1 cellular context compared by ENCODE assay signal in the genomic region with DNA sequence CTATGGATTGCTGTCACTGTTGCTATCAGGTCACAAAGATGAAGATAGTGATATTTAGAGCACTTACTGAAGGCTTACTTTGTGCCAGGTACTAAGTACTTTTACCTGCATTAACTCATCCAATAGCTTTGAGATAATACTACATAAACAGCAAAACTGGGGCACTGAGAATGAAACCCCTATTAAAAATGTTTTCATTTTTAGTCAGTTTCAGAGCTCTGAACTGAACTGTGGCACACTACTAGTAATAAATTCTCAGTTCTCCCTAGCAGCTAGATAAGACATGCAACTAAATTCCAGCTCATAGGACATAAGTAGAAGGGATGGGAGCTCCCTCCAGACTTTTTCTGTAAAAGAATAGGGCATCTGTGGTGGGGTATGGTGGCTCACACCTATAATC.
A peak's percentile ranks its signal among the peaks of the same experiment; 100 is the strongest.
TF ChIP-seq lines count a peak whose summit lies in the region.

No MANE protein-coding gene starts in this region.

TF ChIP-seq in GM12878, 131 proteins besides CTCF, POLR2A, EP300 and RAD21 (continued from another document):
- TF ChIP-seq, protein P1, sequence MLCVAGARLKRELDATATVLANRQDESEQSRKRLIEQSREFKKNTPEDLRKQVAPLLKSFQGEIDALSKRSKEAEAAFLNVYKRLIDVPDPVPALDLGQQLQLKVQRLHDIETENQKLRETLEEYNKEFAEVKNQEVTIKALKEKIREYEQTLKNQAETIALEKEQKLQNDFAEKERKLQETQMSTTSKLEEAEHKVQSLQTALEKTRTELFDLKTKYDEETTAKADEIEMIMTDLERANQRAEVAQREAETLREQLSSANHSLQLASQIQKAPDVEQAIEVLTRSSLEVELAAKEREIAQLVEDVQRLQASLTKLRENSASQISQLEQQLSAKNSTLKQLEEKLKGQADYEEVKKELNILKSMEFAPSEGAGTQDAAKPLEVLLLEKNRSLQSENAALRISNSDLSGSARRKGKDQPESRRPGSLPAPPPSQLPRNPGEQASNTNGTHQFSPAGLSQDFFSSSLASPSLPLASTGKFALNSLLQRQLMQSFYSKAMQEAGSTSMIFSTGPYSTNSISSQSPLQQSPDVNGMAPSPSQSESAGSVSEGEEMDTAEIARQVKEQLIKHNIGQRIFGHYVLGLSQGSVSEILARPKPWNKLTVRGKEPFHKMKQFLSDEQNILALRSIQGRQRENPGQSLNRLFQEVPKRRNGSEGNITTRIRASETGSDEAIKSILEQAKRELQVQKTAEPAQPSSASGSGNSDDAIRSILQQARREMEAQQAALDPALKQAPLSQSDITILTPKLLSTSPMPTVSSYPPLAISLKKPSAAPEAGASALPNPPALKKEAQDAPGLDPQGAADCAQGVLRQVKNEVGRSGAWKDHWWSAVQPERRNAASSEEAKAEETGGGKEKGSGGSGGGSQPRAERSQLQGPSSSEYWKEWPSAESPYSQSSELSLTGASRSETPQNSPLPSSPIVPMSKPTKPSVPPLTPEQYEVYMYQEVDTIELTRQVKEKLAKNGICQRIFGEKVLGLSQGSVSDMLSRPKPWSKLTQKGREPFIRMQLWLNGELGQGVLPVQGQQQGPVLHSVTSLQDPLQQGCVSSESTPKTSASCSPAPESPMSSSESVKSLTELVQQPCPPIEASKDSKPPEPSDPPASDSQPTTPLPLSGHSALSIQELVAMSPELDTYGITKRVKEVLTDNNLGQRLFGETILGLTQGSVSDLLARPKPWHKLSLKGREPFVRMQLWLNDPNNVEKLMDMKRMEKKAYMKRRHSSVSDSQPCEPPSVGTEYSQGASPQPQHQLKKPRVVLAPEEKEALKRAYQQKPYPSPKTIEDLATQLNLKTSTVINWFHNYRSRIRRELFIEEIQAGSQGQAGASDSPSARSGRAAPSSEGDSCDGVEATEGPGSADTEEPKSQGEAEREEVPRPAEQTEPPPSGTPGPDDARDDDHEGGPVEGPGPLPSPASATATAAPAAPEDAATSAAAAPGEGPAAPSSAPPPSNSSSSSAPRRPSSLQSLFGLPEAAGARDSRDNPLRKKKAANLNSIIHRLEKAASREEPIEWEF (IDR thresholded peaks at IDR 0.05; ENCODE audit: insufficient replicate concordance, low read depth, low read length): no peak
- TF ChIP-seq RAD51 (IDR thresholded peaks at IDR 0.05) (no peak), IKZF2 (IDR thresholded peaks at IDR 0.05) (peak in 1 of 2 experiments; percentile 18; a peak in 1 of 4 replicates), TCF3 (IDR thresholded peaks at IDR 0.05; ENCODE audit: borderline replicate concordance, insufficient read depth, low read depth, low read length) (no peak), ZZZ3 (IDR thresholded peaks at IDR 0.05; ENCODE audit: control insufficient read depth, insufficient read length, low read depth) (no peak), KLF5 (IDR thresholded peaks at IDR 0.05; ENCODE audit: partially characterized antibody) (no peak), ASH2L (IDR thresholded peaks at IDR 0.05; ENCODE audit: borderline replicate concordance, low read depth) (no peak), CEBPB (IDR thresholded peaks at IDR 0.05; ENCODE audit: borderline replicate concordance in 1 of 2, low read depth in 2 of 2, low read length in 2 of 2) (no peak), BHLHE40 (IDR thresholded peaks at IDR 0.05; ENCODE audit: borderline replicate concordance in 1 of 2, low read depth in 2 of 2, low read length in 1 of 2) (no peak), SMARCA5 (IDR thresholded peaks at IDR 0.05) (no peak), DPF2 (IDR thresholded peaks at IDR 0.05) (0 out of 2 replicates have a peak, but pooled peaks have one; percentile 42), SIN3A (IDR thresholded peaks at IDR 0.05; ENCODE audit: low read depth, low read length) (no peak), NFIC (IDR thresholded peaks at IDR 0.05; ENCODE audit: low read depth, low read length) (peak; percentile 35; the same call in 1 of the 2 replicates), ESRRA (IDR thresholded peaks at IDR 0.05; ENCODE audit: low read length) (no peak), PAX5 (IDR thresholded peaks at IDR 0.05; ENCODE audit: borderline replicate concordance, low read depth, low read length) (no peak), EZH2 (IDR thresholded peaks at IDR 0.05; ENCODE audit: borderline replicate concordance, control insufficient read depth, low read depth, low read length) (no peak), MYB (IDR thresholded peaks at IDR 0.05; ENCODE audit: borderline replicate concordance, low read depth, low read length) (no peak), JUNB (IDR thresholded peaks at IDR 0.05) (peak; percentile 77), SUPT20H (IDR thresholded peaks at IDR 0.05; ENCODE audit: borderline replicate concordance, control insufficient read depth, low read depth, low read length) (no peak), NFYA (IDR thresholded peaks at IDR 0.05; ENCODE audit: borderline replicate concordance, low read depth, low read length) (no peak), SPI1 (IDR thresholded peaks at IDR 0.05; ENCODE audit: borderline replicate concordance, insufficient read depth, low read depth, low read length) (0 out of 2 replicates have a peak, but pooled peaks have one; percentile 33), CBX5 (IDR thresholded peaks at IDR 0.05; ENCODE audit: low read depth) (no peak), BMI1 (IDR thresholded peaks at IDR 0.05; ENCODE audit: borderline replicate concordance) (no peak), MTA2 (IDR thresholded peaks at IDR 0.05; ENCODE audit: low read depth) (peak; percentile 56; the same call in 1 of the 2 replicates), SRF (IDR thresholded peaks at IDR 0.05; ENCODE audit: low read depth in 2 of 2, low read length in 2 of 2) (no peak), CBFB (IDR thresholded peaks at IDR 0.05; ENCODE audit: low read depth) (no peak), SMAD1 (IDR thresholded peaks at IDR 0.05; ENCODE audit: low read depth, partially characterized antibody) (no peak), ZNF24 (IDR thresholded peaks at IDR 0.05) (peak; percentile 92), BCL11A (IDR thresholded peaks at IDR 0.05; ENCODE audit: low read depth, low read length) (0 out of 2 replicates have a peak, but pooled peaks have one; percentile 27), SREBF2 (IDR thresholded peaks at IDR 0.05; ENCODE audit: low read length) (no peak), PAX8 (IDR thresholded peaks at IDR 0.05) (no peak), NRF1 (conservative IDR thresholded peaks at IDR 0.05; ENCODE audit: low read depth, low read length) (no peak), YBX1 (IDR thresholded peaks at IDR 0.05) (no peak), HCFC1 (IDR thresholded peaks at IDR 0.05; ENCODE audit: low read length) (no peak), TAF1 (IDR thresholded peaks at IDR 0.05; ENCODE audit: borderline replicate concordance, low read depth, low read length) (no peak), SMC3 (IDR thresholded peaks at IDR 0.05; ENCODE audit: borderline replicate concordance, low read length) (no peak), IRF4 (IDR thresholded peaks at IDR 0.05; ENCODE audit: low read depth, low read length) (no peak), CREB1 (IDR thresholded peaks at IDR 0.05; ENCODE audit: low read depth) (no peak)
- TF ChIP-seq, protein P2, sequence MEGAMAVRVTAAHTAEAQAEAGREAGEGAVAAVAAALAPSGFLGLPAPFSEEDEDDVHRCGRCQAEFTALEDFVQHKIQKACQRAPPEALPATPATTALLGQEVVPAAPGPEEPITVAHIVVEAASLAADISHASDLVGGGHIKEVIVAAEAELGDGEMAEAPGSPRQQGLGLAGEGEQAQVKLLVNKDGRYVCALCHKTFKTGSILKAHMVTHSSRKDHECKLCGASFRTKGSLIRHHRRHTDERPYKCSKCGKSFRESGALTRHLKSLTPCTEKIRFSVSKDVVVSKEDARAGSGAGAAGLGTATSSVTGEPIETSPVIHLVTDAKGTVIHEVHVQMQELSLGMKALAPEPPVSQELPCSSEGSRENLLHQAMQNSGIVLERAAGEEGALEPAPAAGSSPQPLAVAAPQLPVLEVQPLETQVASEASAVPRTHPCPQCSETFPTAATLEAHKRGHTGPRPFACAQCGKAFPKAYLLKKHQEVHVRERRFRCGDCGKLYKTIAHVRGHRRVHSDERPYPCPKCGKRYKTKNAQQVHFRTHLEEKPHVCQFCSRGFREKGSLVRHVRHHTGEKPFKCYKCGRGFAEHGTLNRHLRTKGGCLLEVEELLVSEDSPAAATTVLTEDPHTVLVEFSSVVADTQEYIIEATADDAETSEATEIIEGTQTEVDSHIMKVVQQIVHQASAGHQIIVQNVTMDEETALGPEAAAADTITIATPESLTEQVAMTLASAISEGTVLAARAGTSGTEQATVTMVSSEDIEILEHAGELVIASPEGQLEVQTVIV (IDR thresholded peaks at IDR 0.05; ENCODE audit: borderline replicate concordance, partially characterized antibody): no peak
- TF ChIP-seq, protein P3, sequence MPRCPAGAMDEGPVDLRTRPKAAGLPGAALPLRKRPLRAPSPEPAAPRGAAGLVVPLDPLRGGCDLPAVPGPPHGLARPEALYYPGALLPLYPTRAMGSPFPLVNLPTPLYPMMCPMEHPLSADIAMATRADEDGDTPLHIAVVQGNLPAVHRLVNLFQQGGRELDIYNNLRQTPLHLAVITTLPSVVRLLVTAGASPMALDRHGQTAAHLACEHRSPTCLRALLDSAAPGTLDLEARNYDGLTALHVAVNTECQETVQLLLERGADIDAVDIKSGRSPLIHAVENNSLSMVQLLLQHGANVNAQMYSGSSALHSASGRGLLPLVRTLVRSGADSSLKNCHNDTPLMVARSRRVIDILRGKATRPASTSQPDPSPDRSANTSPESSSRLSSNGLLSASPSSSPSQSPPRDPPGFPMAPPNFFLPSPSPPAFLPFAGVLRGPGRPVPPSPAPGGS (IDR thresholded peaks at IDR 0.05; ENCODE audit: borderline replicate concordance, insufficient read depth, low read depth, low read length, poor library complexity, severe bottlenecking): no peak
- TF ChIP-seq, protein P4, sequence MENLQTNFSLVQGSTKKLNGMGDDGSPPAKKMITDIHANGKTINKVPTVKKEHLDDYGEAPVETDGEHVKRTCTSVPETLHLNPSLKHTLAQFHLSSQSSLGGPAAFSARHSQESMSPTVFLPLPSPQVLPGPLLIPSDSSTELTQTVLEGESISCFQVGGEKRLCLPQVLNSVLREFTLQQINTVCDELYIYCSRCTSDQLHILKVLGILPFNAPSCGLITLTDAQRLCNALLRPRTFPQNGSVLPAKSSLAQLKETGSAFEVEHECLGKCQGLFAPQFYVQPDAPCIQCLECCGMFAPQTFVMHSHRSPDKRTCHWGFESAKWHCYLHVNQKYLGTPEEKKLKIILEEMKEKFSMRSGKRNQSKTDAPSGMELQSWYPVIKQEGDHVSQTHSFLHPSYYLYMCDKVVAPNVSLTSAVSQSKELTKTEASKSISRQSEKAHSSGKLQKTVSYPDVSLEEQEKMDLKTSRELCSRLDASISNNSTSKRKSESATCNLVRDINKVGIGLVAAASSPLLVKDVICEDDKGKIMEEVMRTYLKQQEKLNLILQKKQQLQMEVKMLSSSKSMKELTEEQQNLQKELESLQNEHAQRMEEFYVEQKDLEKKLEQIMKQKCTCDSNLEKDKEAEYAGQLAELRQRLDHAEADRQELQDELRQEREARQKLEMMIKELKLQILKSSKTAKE (IDR thresholded peaks at IDR 0.05; ENCODE audit: low read depth, poor library complexity, severe bottlenecking): no peak
- TF ChIP-seq, protein P5, sequence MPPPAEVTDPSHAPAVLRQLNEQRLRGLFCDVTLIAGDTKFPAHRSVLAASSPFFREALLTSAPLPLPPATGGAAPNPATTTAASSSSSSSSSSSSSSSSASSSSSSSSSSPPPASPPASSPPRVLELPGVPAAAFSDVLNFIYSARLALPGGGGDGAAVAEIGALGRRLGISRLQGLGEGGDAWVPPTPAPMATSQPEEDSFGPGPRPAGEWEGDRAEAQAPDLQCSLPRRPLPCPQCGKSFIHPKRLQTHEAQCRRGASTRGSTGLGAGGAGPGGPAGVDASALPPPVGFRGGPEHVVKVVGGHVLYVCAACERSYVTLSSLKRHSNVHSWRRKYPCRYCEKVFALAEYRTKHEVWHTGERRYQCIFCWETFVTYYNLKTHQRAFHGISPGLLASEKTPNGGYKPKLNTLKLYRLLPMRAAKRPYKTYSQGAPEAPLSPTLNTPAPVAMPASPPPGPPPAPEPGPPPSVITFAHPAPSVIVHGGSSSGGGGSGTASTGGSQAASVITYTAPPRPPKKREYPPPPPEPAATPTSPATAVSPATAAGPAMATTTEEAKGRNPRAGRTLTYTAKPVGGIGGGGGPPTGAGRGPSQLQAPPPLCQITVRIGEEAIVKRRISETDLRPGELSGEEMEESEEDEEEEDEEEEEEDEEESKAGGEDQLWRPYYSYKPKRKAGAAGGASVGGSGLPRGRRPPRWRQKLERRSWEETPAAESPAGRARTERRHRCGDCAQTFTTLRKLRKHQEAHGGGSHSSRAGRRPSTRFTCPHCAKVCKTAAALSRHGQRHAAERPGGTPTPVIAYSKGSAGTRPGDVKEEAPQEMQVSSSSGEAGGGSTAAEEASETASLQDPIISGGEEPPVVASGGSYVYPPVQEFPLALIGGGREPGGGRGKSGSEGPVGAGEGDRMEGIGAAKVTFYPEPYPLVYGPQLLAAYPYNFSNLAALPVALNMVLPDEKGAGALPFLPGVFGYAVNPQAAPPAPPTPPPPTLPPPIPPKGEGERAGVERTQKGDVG (CRISPR knock-in tag; IDR thresholded peaks at IDR 0.05): no peak
- TF ChIP-seq, protein P6, sequence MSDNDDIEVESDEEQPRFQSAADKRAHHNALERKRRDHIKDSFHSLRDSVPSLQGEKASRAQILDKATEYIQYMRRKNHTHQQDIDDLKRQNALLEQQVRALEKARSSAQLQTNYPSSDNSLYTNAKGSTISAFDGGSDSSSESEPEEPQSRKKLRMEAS (IDR thresholded peaks at IDR 0.05; ENCODE audit: low read depth, low read length): no peak
- TF ChIP-seq, protein P7, sequence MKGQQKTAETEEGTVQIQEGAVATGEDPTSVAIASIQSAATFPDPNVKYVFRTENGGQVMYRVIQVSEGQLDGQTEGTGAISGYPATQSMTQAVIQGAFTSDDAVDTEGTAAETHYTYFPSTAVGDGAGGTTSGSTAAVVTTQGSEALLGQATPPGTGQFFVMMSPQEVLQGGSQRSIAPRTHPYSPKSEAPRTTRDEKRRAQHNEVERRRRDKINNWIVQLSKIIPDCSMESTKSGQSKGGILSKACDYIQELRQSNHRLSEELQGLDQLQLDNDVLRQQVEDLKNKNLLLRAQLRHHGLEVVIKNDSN (IDR thresholded peaks at IDR 0.05; ENCODE audit: borderline replicate concordance, extremely low read length, insufficient read depth, low read depth, low read length): no peak
- TF ChIP-seq, protein P8, sequence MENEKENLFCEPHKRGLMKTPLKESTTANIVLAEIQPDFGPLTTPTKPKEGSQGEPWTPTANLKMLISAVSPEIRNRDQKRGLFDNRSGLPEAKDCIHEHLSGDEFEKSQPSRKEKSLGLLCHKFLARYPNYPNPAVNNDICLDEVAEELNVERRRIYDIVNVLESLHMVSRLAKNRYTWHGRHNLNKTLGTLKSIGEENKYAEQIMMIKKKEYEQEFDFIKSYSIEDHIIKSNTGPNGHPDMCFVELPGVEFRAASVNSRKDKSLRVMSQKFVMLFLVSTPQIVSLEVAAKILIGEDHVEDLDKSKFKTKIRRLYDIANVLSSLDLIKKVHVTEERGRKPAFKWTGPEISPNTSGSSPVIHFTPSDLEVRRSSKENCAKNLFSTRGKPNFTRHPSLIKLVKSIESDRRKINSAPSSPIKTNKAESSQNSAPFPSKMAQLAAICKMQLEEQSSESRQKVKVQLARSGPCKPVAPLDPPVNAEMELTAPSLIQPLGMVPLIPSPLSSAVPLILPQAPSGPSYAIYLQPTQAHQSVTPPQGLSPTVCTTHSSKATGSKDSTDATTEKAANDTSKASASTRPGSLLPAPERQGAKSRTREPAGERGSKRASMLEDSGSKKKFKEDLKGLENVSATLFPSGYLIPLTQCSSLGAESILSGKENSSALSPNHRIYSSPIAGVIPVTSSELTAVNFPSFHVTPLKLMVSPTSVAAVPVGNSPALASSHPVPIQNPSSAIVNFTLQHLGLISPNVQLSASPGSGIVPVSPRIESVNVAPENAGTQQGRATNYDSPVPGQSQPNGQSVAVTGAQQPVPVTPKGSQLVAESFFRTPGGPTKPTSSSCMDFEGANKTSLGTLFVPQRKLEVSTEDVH (IDR thresholded peaks at IDR 0.05; ENCODE audit: low read depth, partially characterized antibody): no peak
